In genomic region chr14:69259531-69260245, GRCh38 we compare ENCODE assay signal across 1 cellular context.
TF ChIP-seq lines count a peak whose summit lies in the region.

TSS of gene GALNT16 (plus strand) at chr14:69260158. CDS start at chr14:69260291, 133 bp downstream.

TF ChIP-seq in HEK293, 187 proteins besides CTCF, POLR2A, EP300 and RAD21 (continued from another document):
- TF ChIP-seq PATZ1 (tag by site-specific recombination; IDR thresholded peaks at IDR 0.05) = peak; percentile 47; the same call in 1 of the 2 replicates
- peak; percentile 46; the same call in 1 of the 2 replicates for TF ChIP-seq ZNF561 (tag by site-specific recombination; IDR thresholded peaks at IDR 0.05; ENCODE audit: borderline replicate concordance)
- no peak for TF ChIP-seq ZNF843 (tag by site-specific recombination; IDR thresholded peaks at IDR 0.05)
- TF ChIP-seq ZNF660 (tag by site-specific recombination; IDR thresholded peaks at IDR 0.05) = no peak
- 0 out of 2 replicates have a peak, but pooled peaks have one; percentile 28 for TF ChIP-seq YY1 (tag by site-specific recombination; IDR thresholded peaks at IDR 0.05)
- no peak for TF ChIP-seq ZNF140 (tag by site-specific recombination; IDR thresholded peaks at IDR 0.05)
- TF ChIP-seq ZBTB26 (tag by site-specific recombination; optimal IDR thresholded peaks at IDR 0.05) = peak; percentile 83
- TF ChIP-seq ZNF664 (tag by site-specific recombination; IDR thresholded peaks at IDR 0.05) = no peak
- TF ChIP-seq ZNF792 (tag by site-specific recombination; IDR thresholded peaks at IDR 0.05) = no peak
- TF ChIP-seq SP3 (tag by site-specific recombination; IDR thresholded peaks at IDR 0.05) = 0 out of 2 replicates have a peak, but pooled peaks have one; percentile 13
- no peak for TF ChIP-seq ZBTB6 (tag by site-specific recombination; IDR thresholded peaks at IDR 0.05)
- peak; percentile 72; the same call in 1 of the 2 replicates for TF ChIP-seq ZBTB20 (tag by site-specific recombination; IDR thresholded peaks at IDR 0.05)
- peak; percentile 39 for TF ChIP-seq SP2 (tag by site-specific recombination; IDR thresholded peaks at IDR 0.05)
- no peak for TF ChIP-seq ZNF394 (tag by site-specific recombination; IDR thresholded peaks at IDR 0.05; ENCODE audit: borderline replicate concordance)
- no peak for TF ChIP-seq WT1 (tag by site-specific recombination; IDR thresholded peaks at IDR 0.05)
